In genomic region chr12:54350743-54351142, GRCh38 we compare ENCODE assay signal across 21 cellular contexts. TPM values are rescaled to one million over a fixed set of nuclear protein-coding genes. Genes with fewer than 3 reads are reported as not detected.
DNase-seq lines count a peak whose midpoint lies in the region; ATAC-seq, FAIRE-seq and TF ChIP-seq lines count a peak whose summit lies in the region.
"Had no signal": no experiment of that assay in that cellular context is flagged by ENCODE, and none has a peak within 500 bp of the region (broad histone marks: within the 10 kb centered on the region; RNA-seq: fewer than 3 reads in every experiment).

No MANE protein-coding gene starts in this region.

- no TSS peak for BruUV-seq in GM12878 (replicated peaks; lab: Mats Ljungman, UMichigan)

- SMC1A ChIA-PET in GM12878 (lab: Charles Lee; ENCODE audit: uncharacterized antibody, unreplicated experiment) = interaction anchor here (1.5 kb wide), 1 partner anchor 9 kb away, joined by 3 read pairs; no protein-coding TSS in a partner anchor

- TF ChIP-seq CTCF in HFFc6 (IDR thresholded peaks at IDR 0.05) = no peak
- no peak for TF ChIP-seq CTCF in GM12878 (IDR thresholded peaks at IDR 0.05 in 2 of 3, conservative IDR thresholded peaks at IDR 0.05 in 1 of 3; ENCODE audit: control insufficient read depth in 2 of 3, extremely low read depth in 1 of 3, insufficient read depth in 1 of 3, low read depth in 3 of 3, low read length in 3 of 3)
- no peak for TF ChIP-seq CTCF in lower lobe of right lung (IDR thresholded peaks at IDR 0.05)

- 90% methylated on average over 3 of the region's 3 CpGs for WGBS in GM12878 (ENCODE audit: insufficient coverage, insufficient replicate concordance, low lambda C conversion rate, missing lambda C conversion rate)

- no peaks in the 10 kb centered on the region for H3K9me3 ChIP-seq in GM12878 (replicated peaks; ENCODE audit: control insufficient read depth, insufficient read depth, low read length)
- no peaks in the 10 kb centered on the region for H3K9me3 ChIP-seq in lower lobe of right lung
- H3K9me3 ChIP-seq: BE2C, right lobe of liver, SJCRH30 had no signal

- in situ Hi-C loops in GM12878 (cut with MboI) = no loop called here

- H3K36me3 ChIP-seq in GM12878 (ENCODE audit: control insufficient read depth in 2 of 2, insufficient read depth in 2 of 2, low read length in 1 of 2) (peaks cover 15 to 30% of the 10 kb centered on the region in 2 experiments), lower lobe of right lung (peaks cover 59% of the 10 kb centered on the region)

- peak overlapping the region; percentile 96 for H3K27ac Mint-ChIP-seq in HFFc6
- peak overlapping the region; percentile 29 for H3K27ac Mint-ChIP-seq in stimulated activated effector memory CD8-positive, alpha-beta T cell treated with anti-CD3 and anti-CD28 coated beads, Interleukin-12 subunit alpha, Interleukin-12 subunit beta, amount 100 ng/mL, for 72 hours
- H3K27ac Mint-ChIP-seq: activated naive CD4-positive, alpha-beta T cell treated with anti-CD3 and anti-CD28 coated beads, Interleukin-2, amount 10 ng/mL, durations not matched to agents 7 days and 5 days; T-helper 2 cell treated with Interferon-gamma antibody and Interleukin-4, amounts not matched to agents 5 μg/mL and 100 μg/mL, for 36 hours had no signal

- no peak for TF ChIP-seq EP300 in GM12878 (IDR thresholded peaks at IDR 0.05; ENCODE audit: borderline replicate concordance in 1 of 2, control insufficient read depth in 1 of 2, low read depth in 2 of 2, low read length in 2 of 2)

- CTCF ChIA-PET in GM12878 (lab: Yijun Ruan, JAX) = interaction anchor here (0.6 to 4.2 kb wide), 4 partner anchors 13 to 99 kb away, joined by 3 to 30 read pairs (median 4); partner anchors contain the start of gene COPZ1

- RAD21 ChIA-PET in GM12878 (lab: Charles Lee; ENCODE audit: unreplicated experiment) = no interaction called here

- no peak overlapping the region for H3K9ac ChIP-seq in GM12878 (ENCODE audit: control insufficient read depth, insufficient read depth, low read length)
- H3K9ac ChIP-seq: GM23248 had no signal

- no peaks in the 10 kb centered on the region for H3K27me3 ChIP-seq in GM12878 (replicated peaks in 1 of 2; ENCODE audit: control insufficient read depth in 2 of 2, insufficient read depth in 2 of 2, low read length in 1 of 2)
- no peaks in the 10 kb centered on the region for H3K27me3 ChIP-seq in lower lobe of right lung (ENCODE audit: low read depth)
- H3K27me3 ChIP-seq: BE2C, right lobe of liver, SJCRH30 had no signal

- H3K4me1 Mint-ChIP-seq in HFFc6 (ENCODE audit: low read depth) = peaks cover 43% of the 10 kb centered on the region
- peaks cover 10% of the 10 kb centered on the region for H3K4me1 Mint-ChIP-seq in stimulated activated effector memory CD8-positive, alpha-beta T cell treated with anti-CD3 and anti-CD28 coated beads, Interleukin-12 subunit alpha, Interleukin-12 subunit beta, amount 100 ng/mL, for 72 hours

- TF ChIP-seq POLR2A in GM12878 (IDR thresholded peaks at IDR 0.05; ENCODE audit: low read depth, low read length) = no peak

- H3K27me3 Mint-ChIP-seq in HFFc6 (ENCODE audit: insufficient read depth) = no peaks in the 10 kb centered on the region
- H3K27me3 Mint-ChIP-seq: activated naive CD4-positive, alpha-beta T cell treated with anti-CD3 and anti-CD28 coated beads, Interleukin-2, amount 10 ng/mL, durations not matched to agents 7 days and 5 days; effector memory CD8-positive, alpha-beta T cell had no signal

- H3K4me1 ChIP-seq in GM12878 (ENCODE audit: control insufficient read depth, insufficient read depth, low read length) (no peaks in the 10 kb centered on the region; the same call in 1 of the 2 replicates), lower lobe of right lung (peaks cover 32% of the 10 kb centered on the region)

- H3K27ac ChIP-seq in GM12878 (ENCODE audit: control insufficient read depth, insufficient read depth) (no peak overlapping the region), lower lobe of right lung (peak overlapping the region; percentile 25)
- H3K27ac ChIP-seq: GM23248, SJCRH30 had no signal

- no peak for FAIRE-seq in GM12878 (lab: Jason Lieb, UNC)

- no peak overlapping the region for H3K4me3 ChIP-seq in GM12878
- no peak overlapping the region for H3K4me3 ChIP-seq in lower lobe of right lung
- H3K4me3 ChIP-seq: GM23248, right lobe of liver, SJCRH30 had no signal

- H3K79me2 ChIP-seq in GM12878 (ENCODE audit: control insufficient read depth, insufficient read depth, low read length) = no peaks in the 10 kb centered on the region

- H2AFZ ChIP-seq in GM12878 (ENCODE audit: control insufficient read depth, low read depth, low read length) = no peak overlapping the region
- H2AFZ ChIP-seq: GM23248 had no signal

- peaks cover 32% of the 10 kb centered on the region for H3K36me3 Mint-ChIP-seq in HFFc6 (ENCODE audit: low read depth)
- H3K36me3 Mint-ChIP-seq in stimulated activated effector memory CD8-positive, alpha-beta T cell treated with anti-CD3 and anti-CD28 coated beads, Interleukin-12 subunit alpha, Interleukin-12 subunit beta, amount 100 ng/mL, for 72 hours = peaks cover 62% of the 10 kb centered on the region

- intact Hi-C loops in GM12878 (cut with micrococcal nuclease; ENCODE audit: unreplicated experiment) (no loop called here), lower lobe of right lung (cut with DNase I) (no loop called here)

- no peak overlapping the region for H3K4me2 ChIP-seq in GM12878 (ENCODE audit: control insufficient read depth, insufficient read depth)

- no peaks in the 10 kb centered on the region for H4K20me1 ChIP-seq in GM12878 (ENCODE audit: control insufficient read depth, insufficient read depth)

- DNase-seq in HFFc6 (no peak), GM12878 (ENCODE audit: low read depth, low spot score) (no peak), lower lobe of right lung (no peak), NCI-H1694 treated with DMSO at 0.1 percent for 48 hours (lab: John Stamatoyannopoulos, UW) (no peak)
- no peak for DNase-seq in stimulated activated effector memory CD8-positive, alpha-beta T cell treated with anti-CD3 and anti-CD28 coated beads, Interleukin-12 subunit alpha, Interleukin-12 subunit beta, amount 100 ng/mL, for 72 hours (ENCODE audit: low spot score in 2 of 2)
- DNase-seq in activated CD4-positive, alpha-beta T cell treated with anti-CD3 and anti-CD28 coated beads, Interleukin-2, amount 50 U/mL, for 1 hour = no peak
- DNase-seq: activated CD4-positive, alpha-beta T cell treated with anti-CD3 and anti-CD28 coated beads for 1 hour; activated naive CD4-positive, alpha-beta T cell treated with anti-CD3 and anti-CD28 coated beads, Interleukin-2, amount 10 ng/mL, durations not matched to agents 7 days and 5 days; BE2C; effector memory CD8-positive, alpha-beta T cell; GM23248; NCI-H1436; right lobe of liver; SJCRH30; stimulated activated CD4-positive, alpha-beta T cell treated with anti-CD3 and anti-CD28 coated beads, Interleukin-1b, Interleukin-23, amount 100 ng/mL, for 48 hours; substantia nigra had no signal

- no peaks in the 10 kb centered on the region for H3K9me3 Mint-ChIP-seq in HFFc6
- H3K9me3 Mint-ChIP-seq in stimulated activated effector memory CD8-positive, alpha-beta T cell treated with anti-CD3 and anti-CD28 coated beads, Interleukin-12 subunit alpha, Interleukin-12 subunit beta, amount 100 ng/mL, for 72 hours = no peaks in the 10 kb centered on the region
- H3K9me3 Mint-ChIP-seq: activated naive CD4-positive, alpha-beta T cell treated with anti-CD3 and anti-CD28 coated beads, Interleukin-2, amount 10 ng/mL, durations not matched to agents 7 days and 5 days; effector memory CD8-positive, alpha-beta T cell; T-helper 2 cell treated with Interferon-gamma antibody and Interleukin-4, amounts not matched to agents 5 μg/mL and 100 μg/mL, for 36 hours had no signal

- ATAC-seq in GM12878 = no peak
- peak; percentile 51 to 61 for ATAC-seq in lower lobe of right lung
- no peak for ATAC-seq in stimulated activated effector memory CD8-positive, alpha-beta T cell treated with anti-CD3 and anti-CD28 coated beads, Interleukin-12 subunit alpha, Interleukin-12 subunit beta, amount 100 ng/mL, for 72 hours
- no peak for ATAC-seq in HG02970 (IDR thresholded peaks at IDR 0.05; ENCODE audit: low FRiP score, unreplicated experiment)
- ATAC-seq: effector memory CD8-positive, alpha-beta T cell; left lobe of liver; right lobe of liver had no signal

- POLR2A ChIA-PET in GM12878 (lab: Charles Lee) = no interaction called here

- no peak overlapping the region for H3K4me3 Mint-ChIP-seq in HFFc6
- no peak overlapping the region for H3K4me3 Mint-ChIP-seq in stimulated activated effector memory CD8-positive, alpha-beta T cell treated with anti-CD3 and anti-CD28 coated beads, Interleukin-12 subunit alpha, Interleukin-12 subunit beta, amount 100 ng/mL, for 72 hours
- H3K4me3 Mint-ChIP-seq: activated naive CD4-positive, alpha-beta T cell treated with anti-CD3 and anti-CD28 coated beads, Interleukin-2, amount 10 ng/mL, durations not matched to agents 7 days and 5 days; effector memory CD8-positive, alpha-beta T cell; T-helper 2 cell treated with Interferon-gamma antibody and Interleukin-4, amounts not matched to agents 5 μg/mL and 100 μg/mL, for 36 hours had no signal

- TF ChIP-seq RAD21 in GM12878 (IDR thresholded peaks at IDR 0.05; ENCODE audit: insufficient read depth, low read depth, low read length) = no peak

RNA-seq across cellular contexts. Expression of gene GPR84, which starts 13.5 kb away (rescaled TPM):
- total RNA-seq in HFFc6 (2021; fragmentation: NEBNext Ultra II Directional; extraction: Animal tissue kit (Norgen Biotek cat#: 25700)) = not detected
- total RNA-seq in GM12878 (2013; cell fraction: nucleolus; rRNA removed) = 0.48 and 1.2 TPM in 2 replicates
- total RNA-seq in GM12878 (2014; rRNA removed) (2.4 and 3.4 TPM in 2 replicates), GM12878 (2014; rRNA removed; fragmentation: Illumina TruSeq; extraction: Trizol) (1.9 and 2.0 TPM in 2 replicates), GM12878 (2021) (3.7 and 4.0 TPM in 2 replicates), lower lobe of right lung (0.65 TPM)
- 0.30 TPM for polyA plus RNA-seq in GM12878 (2011; ENCODE audit: low read depth)
- polyA plus RNA-seq in GM12878 (2011; rRNA removed) (0.12 and 0.37 TPM in 2 replicates), GM12878 (2014; fragmentation: Illumina TruSeq; extraction: Trizol) (1.6 and 4.1 TPM in 2 replicates), GM12878 (2014; fragmentation: Nextera tagmentation; extraction: Ambion mirVana) (1 to 10 TPM; 2.1 to 4.7 TPM), GM12878 (2014; rRNA removed) (2.4 and 3.2 TPM in 2 replicates), GM12878 (2016; fragmentation: Nextera tagmentation; extraction: Ambion mirVana) (1 to 10 TPM; 2.7 to 4.0 TPM)
- 0.48 and 0.65 TPM in 2 replicates for polyA plus RNA-seq in GM12878 (2011; cell fraction: cytosol; rRNA removed)
- polyA plus RNA-seq in GM12878 (2011; cell fraction: nucleus; rRNA removed) = 2.1 and 2.3 TPM in 2 replicates
- polyA plus RNA-seq in GM12878 (2012) = 0.56 and 0.58 TPM in 2 replicates
- polyA minus RNA-seq in GM12878 (2011; rRNA and poly(A)+ RNA removed) = 1.2 and 1.4 TPM in 2 replicates
- polyA minus RNA-seq in GM12878 (2011; cell fraction: cytosol; rRNA and poly(A)+ RNA removed) = not detected in 2 replicates
- polyA minus RNA-seq in GM12878 (2011; cell fraction: nucleus; rRNA and poly(A)+ RNA removed) = 1.5 and 1.6 TPM in 2 replicates
- total RNA-seq: GM23248, HT-29, left lobe of liver, NCI-H460, SJCRH30 had no signal
- polyA plus RNA-seq: GM23248 had no signal

RNA-seq across cellular contexts. Expression of gene COPZ1, which starts 25.8 kb away (rescaled TPM):
- total RNA-seq in HFFc6 (2021; fragmentation: NEBNext Ultra II Directional; extraction: Animal tissue kit (Norgen Biotek cat#: 25700)) = 100 to 1,000 TPM; 178 to 225 (median 200) TPM
- total RNA-seq in GM12878 (2013; cell fraction: nucleolus; rRNA removed) = 36.9 and 40.6 TPM in 2 replicates
- total RNA-seq in GM12878 (2014; rRNA removed) = 112 and 131 TPM in 2 replicates
- total RNA-seq in GM12878 (2014; rRNA removed; fragmentation: Illumina TruSeq; extraction: Trizol) = 128 and 130 TPM in 2 replicates
- 120 and 135 TPM in 2 replicates for total RNA-seq in GM12878 (2021)
- polyA plus RNA-seq in GM12878 (2011; ENCODE audit: low read depth) = 388 TPM
- 263 and 302 TPM in 2 replicates for polyA plus RNA-seq in GM12878 (2011; rRNA removed)
- polyA plus RNA-seq in GM12878 (2011; cell fraction: cytosol; rRNA removed) = 160 and 175 TPM in 2 replicates
- polyA plus RNA-seq in GM12878 (2011; cell fraction: nucleus; rRNA removed) = 84.2 and 90.6 TPM in 2 replicates
- 175 and 272 TPM in 2 replicates for polyA plus RNA-seq in GM12878 (2012)
- 177 and 205 TPM in 2 replicates for polyA plus RNA-seq in GM12878 (2014; fragmentation: Illumina TruSeq; extraction: Trizol)
- polyA plus RNA-seq in GM12878 (2014; fragmentation: Nextera tagmentation; extraction: Ambion mirVana) = 100 to 1,000 TPM; 260 to 378 TPM
- 123 and 129 TPM in 2 replicates for polyA plus RNA-seq in GM12878 (2014; rRNA removed)
- polyA plus RNA-seq in GM12878 (2016; fragmentation: Nextera tagmentation; extraction: Ambion mirVana) = 100 to 1,000 TPM; 192 to 209 TPM
- 116 and 125 TPM in 2 replicates for polyA minus RNA-seq in GM12878 (2011; rRNA and poly(A)+ RNA removed)
- polyA minus RNA-seq in GM12878 (2011; cell fraction: cytosol; rRNA and poly(A)+ RNA removed) = 76.0 and 85.0 TPM in 2 replicates
- 17.7 and 20.6 TPM in 2 replicates for polyA minus RNA-seq in GM12878 (2011; cell fraction: nucleus; rRNA and poly(A)+ RNA removed)
- total RNA-seq in lower lobe of right lung = 129 TPM

RNA-seq across cellular contexts. Expression of gene ZNF385A, which starts 33.8 kb away (rescaled TPM):
- 1 to 10 TPM; 4.0 to 7.4 (median 6.1) TPM for total RNA-seq in HFFc6 (2021; fragmentation: NEBNext Ultra II Directional; extraction: Animal tissue kit (Norgen Biotek cat#: 25700))
- 0.67 TPM in 1 of 2 replicates, not detected in the other for total RNA-seq in GM12878 (2013; cell fraction: nucleolus; rRNA removed)
- total RNA-seq in GM12878 (2014; rRNA removed) (1.8 and 1.9 TPM in 2 replicates), GM12878 (2014; rRNA removed; fragmentation: Illumina TruSeq; extraction: Trizol) (1.2 and 1.3 TPM in 2 replicates), GM12878 (2021) (23.3 and 23.5 TPM in 2 replicates), lower lobe of right lung (28.3 TPM)
- 2.4 TPM for polyA plus RNA-seq in GM12878 (2011; ENCODE audit: low read depth)
- polyA plus RNA-seq in GM12878 (2011; rRNA removed) (0.24 and 2.0 TPM in 2 replicates), GM12878 (2014; fragmentation: Illumina TruSeq; extraction: Trizol) (4.6 and 10.4 TPM in 2 replicates), GM12878 (2014; fragmentation: Nextera tagmentation; extraction: Ambion mirVana) (under 1 TPM; 0.26 to 0.62 TPM), GM12878 (2014; rRNA removed) (7.7 and 10.8 TPM in 2 replicates), GM12878 (2016; fragmentation: Nextera tagmentation; extraction: Ambion mirVana) (10 to 100 TPM; 24.6 to 26.1 TPM)
- 3.3 and 4.0 TPM in 2 replicates for polyA plus RNA-seq in GM12878 (2011; cell fraction: cytosol; rRNA removed)
- polyA plus RNA-seq in GM12878 (2011; cell fraction: nucleus; rRNA removed) = 3.3 and 4.9 TPM in 2 replicates
- polyA plus RNA-seq in GM12878 (2012) = 7.4 and 9.2 TPM in 2 replicates
- 1.5 and 1.9 TPM in 2 replicates for polyA minus RNA-seq in GM12878 (2011; rRNA and poly(A)+ RNA removed)
- 3.4 and 4.4 TPM in 2 replicates for polyA minus RNA-seq in GM12878 (2011; cell fraction: cytosol; rRNA and poly(A)+ RNA removed)
- 0.85 and 1.1 TPM in 2 replicates for polyA minus RNA-seq in GM12878 (2011; cell fraction: nucleus; rRNA and poly(A)+ RNA removed)

RNA-seq across cellular contexts. Expression of gene NFE2, which starts 49.9 kb away (rescaled TPM):
- under 1 TPM; 0.21 to 0.59 (median 0.32) TPM for total RNA-seq in HFFc6 (2021; fragmentation: NEBNext Ultra II Directional; extraction: Animal tissue kit (Norgen Biotek cat#: 25700))
- not detected in 2 replicates for total RNA-seq in GM12878 (2013; cell fraction: nucleolus; rRNA removed)
- total RNA-seq in GM12878 (2014; rRNA removed) (not detected in 2 replicates), GM12878 (2014; rRNA removed; fragmentation: Illumina TruSeq; extraction: Trizol) (not detected in 2 replicates), GM12878 (2021) (0.28 TPM in 1 of 2 replicates, not detected in the other), lower lobe of right lung (13.5 TPM)
- not detected for polyA plus RNA-seq in GM12878 (2011; ENCODE audit: low read depth)
- polyA plus RNA-seq in GM12878 (2011; rRNA removed) (not detected in 2 replicates), GM12878 (2014; fragmentation: Illumina TruSeq; extraction: Trizol) (not detected in 2 replicates), GM12878 (2014; fragmentation: Nextera tagmentation; extraction: Ambion mirVana) (not detected), GM12878 (2014; rRNA removed) (0.06 TPM in 1 of 2 replicates, not detected in the other), GM12878 (2016; fragmentation: Nextera tagmentation; extraction: Ambion mirVana) (not detected)
- not detected in 2 replicates for polyA plus RNA-seq in GM12878 (2011; cell fraction: cytosol; rRNA removed)
- 0.10 TPM in 1 of 2 replicates, not detected in the other for polyA plus RNA-seq in GM12878 (2011; cell fraction: nucleus; rRNA removed)
- not detected in 2 replicates for polyA plus RNA-seq in GM12878 (2012)
- polyA minus RNA-seq in GM12878 (2011; rRNA and poly(A)+ RNA removed) = not detected in 2 replicates
- polyA minus RNA-seq in GM12878 (2011; cell fraction: cytosol; rRNA and poly(A)+ RNA removed) = not detected in 2 replicates
- not detected in 2 replicates for polyA minus RNA-seq in GM12878 (2011; cell fraction: nucleus; rRNA and poly(A)+ RNA removed)
- total RNA-seq: GM23248, SJCRH30 had no signal
- polyA plus RNA-seq: GM23248 had no signal

Comparison
In these comparisons a context has a peak if more than half of its experiments do, and no peak if none do; other contexts are left out.
1. ATAC-seq: peak in lower lobe of right lung (2 of 2); none in GM12878 (single experiment), stimulated activated effector memory CD8-positive, alpha-beta T cell treated with anti-CD3 and anti-CD28 coated beads, Interleukin-12 subunit alpha, Interleukin-12 subunit beta, amount 100 ng/mL, for 72 hours (single experiment) and HG02970 (single experiment).